25 cellular contexts compared by ENCODE assay signal in genomic region chr13:29551214-29551613, GRCh38.
"Had no signal": no experiment of that assay in that cellular context is flagged by ENCODE, and none has a peak within 500 bp of the region (broad histone marks: within the 10 kb centered on the region; RNA-seq: fewer than 3 reads in every experiment).

No MANE protein-coding gene starts in this region.

- ATAC-seq: left lung; naive thymus-derived CD8-positive, alpha-beta T cell; stimulated activated memory B cell treated with anti-CD40 and anti-IgM and Interleukin-4, amounts not matched to agents 10 μg/mL and 1 μg/mL and 100 μg/mL, for 72 hours; WTC11 had no signal

- H3K4me3 Mint-ChIP-seq: central memory CD8-positive, alpha-beta T cell; immature natural killer cell; naive thymus-derived CD8-positive, alpha-beta T cell; neural progenitor cell; stimulated activated memory B cell treated with anti-CD40 and anti-IgM and Interleukin-4, amounts not matched to agents 10 μg/mL and 1 μg/mL and 100 μg/mL, for 72 hours; type B pancreatic cell; WTC11 had no signal

- H3K27me3 ChIP-seq: breast epithelium, dorsolateral prefrontal cortex, hepatocyte, left lung, neural progenitor cell, sigmoid colon, vagina had no signal

- H3K9me3 Mint-ChIP-seq: central memory CD8-positive, alpha-beta T cell; immature natural killer cell; naive thymus-derived CD8-positive, alpha-beta T cell; neural progenitor cell; stimulated activated memory B cell treated with anti-CD40 and anti-IgM and Interleukin-4, amounts not matched to agents 10 μg/mL and 1 μg/mL and 100 μg/mL, for 72 hours; type B pancreatic cell; WTC11 had no signal

- H3K4me3 ChIP-seq: breast epithelium, dorsolateral prefrontal cortex, hepatocyte, left lung, lung, neural progenitor cell, sigmoid colon, smooth muscle cell, thoracic aorta, vagina had no signal

- H3K27me3 Mint-ChIP-seq: central memory CD8-positive, alpha-beta T cell; naive thymus-derived CD8-positive, alpha-beta T cell; stimulated activated memory B cell treated with anti-CD40 and anti-IgM and Interleukin-4, amounts not matched to agents 10 μg/mL and 1 μg/mL and 100 μg/mL, for 72 hours; type B pancreatic cell had no signal

- H3K4me1 ChIP-seq: breast epithelium, left lung had no signal

- H3K36me3 ChIP-seq: breast epithelium, neural progenitor cell had no signal

- H3K9me3 ChIP-seq: breast epithelium, left lung, sigmoid colon, thoracic aorta, vagina had no signal

- H3K27ac Mint-ChIP-seq: neural progenitor cell; stimulated activated memory B cell treated with anti-CD40 and anti-IgM and Interleukin-4, amounts not matched to agents 10 μg/mL and 1 μg/mL and 100 μg/mL, for 72 hours; type B pancreatic cell; WTC11 had no signal

- H3K4me1 Mint-ChIP-seq: stimulated activated memory B cell treated with anti-CD40 and anti-IgM and Interleukin-4, amounts not matched to agents 10 μg/mL and 1 μg/mL and 100 μg/mL, for 72 hours had no signal

- DNase-seq: activated naive CD4-positive, alpha-beta T cell treated with anti-CD3 and anti-CD28 coated beads, Interleukin-2, amount 50 U/mL, for 16 hours; activated T-cell treated with anti-CD3 and anti-CD28 coated beads, Interleukin-2, amount 50 U/mL, for 1 hour; dorsolateral prefrontal cortex; foreskin melanocyte; immature natural killer cell; kidney glomerular epithelial cell; left lung; naive thymus-derived CD8-positive, alpha-beta T cell; sigmoid colon; stimulated activated CD4-positive, alpha-beta T cell treated with anti-CD3 and anti-CD28 coated beads, Interleukin-15, amount 100 ng/mL, for 24 hours had no signal

- FAIRE-seq: astrocyte, colon, TTC549 had no signal

- H3K27ac ChIP-seq: breast epithelium, dorsolateral prefrontal cortex, epithelial cell of prostate, hepatocyte, left lung, neural progenitor cell, sigmoid colon, thoracic aorta, vagina had no signal
